ENCODE assay signal across 8 cellular contexts in genomic region chr6:36442671-36443497, GRCh38. TPM values are rescaled to one million over a fixed set of nuclear protein-coding genes. Genes with fewer than 3 reads are reported as not detected.
DNase-seq lines count a peak whose midpoint lies in the region; ATAC-seq and TF ChIP-seq lines count a peak whose summit lies in the region.

Gene KCTD20, plus strand, starts transcription at chr6:36443000. Its CDS starts 27,098 bp downstream, at chr6:36470098.
Gene PXT1, minus strand, starts transcription at chr6:36442854. Its CDS starts 16,772 bp downstream, at chr6:36426082.

- H2AFZ ChIP-seq in GM23248, result peak within 1 kb of the TSS; percentile 87
- H2AFZ ChIP-seq in Karpas-422 (ENCODE audit: low read length), result peak within 1 kb of the TSS; percentile 77

- CTCF ChIA-PET in RWPE1 (lab: Yijun Ruan, JAX), result no interaction called here

- H3K9ac ChIP-seq in GM23248 (peak within 1 kb of the TSS; percentile 91), Karpas-422 (ENCODE audit: low read length) (peak within 1 kb of the TSS; percentile 94)

- POLR2A ChIA-PET in RWPE1 (lab: Yijun Ruan, JAX; ENCODE audit: low non-redundant PET), result interaction anchor here (1.1 kb wide), 1 partner anchor 19 kb away, joined by 3 read pairs; no protein-coding TSS in a partner anchor

- no peaks in the 10 kb centered on the region for H3K9me3 Mint-ChIP-seq in activated T-helper 2 cell treated with anti-CD3 and anti-CD28 coated beads, Interferon-gamma antibody, Interleukin-2, Interleukin-4, amounts not matched to agents 10 μg/mL and 5 μg/mL and 100 μg/mL, durations not matched to agents 14 hours and 24 hours and 36 hours
- no peaks in the 10 kb centered on the region for H3K9me3 Mint-ChIP-seq in natural killer cell treated with Interleukin-12 subunit alpha and Interleukin-12 subunit beta and Interleukin-15 and Interleukin-18, amount 100 ng/mL, for 72 hours

- H3K79me2 ChIP-seq in GM23248 (ENCODE audit: insufficient read depth) (peaks cover 50% of the 10 kb centered on the region), Karpas-422 (ENCODE audit: low read length) (peaks cover 57% of the 10 kb centered on the region)

- H3K4me3 ChIP-seq in GM23248, result peak within 1 kb of the TSS; percentile 87
- peak within 1 kb of the TSS; percentile 81 for H3K4me3 ChIP-seq in Karpas-422 (ENCODE audit: low read length)

- 1% methylated on average over 86 to 93 of the region's 93 CpGs for WGBS in GM23248 (ENCODE audit: low coverage in 1 of 2, low lambda C conversion rate in 2 of 2, missing lambda C conversion rate in 2 of 2), 2 experiments

- peak within 1 kb of the TSS; percentile 93 for H3K4me3 Mint-ChIP-seq in activated T-helper 2 cell treated with anti-CD3 and anti-CD28 coated beads, Interferon-gamma antibody, Interleukin-2, Interleukin-4, amounts not matched to agents 10 μg/mL and 5 μg/mL and 100 μg/mL, durations not matched to agents 14 hours and 24 hours and 36 hours (ENCODE audit: low read depth)
- H3K4me3 Mint-ChIP-seq in natural killer cell treated with Interleukin-12 subunit alpha and Interleukin-12 subunit beta and Interleukin-15 and Interleukin-18, amount 100 ng/mL, for 72 hours, result peak within 1 kb of the TSS; percentile 91

- intact Hi-C loops in activated T-helper 2 cell treated with anti-CD3 and anti-CD28 coated beads, Interferon-gamma antibody, Interleukin-2, Interleukin-4, amounts not matched to agents 10 μg/mL and 5 μg/mL and 100 μg/mL, durations not matched to agents 14 hours and 24 hours and 36 hours (cut with micrococcal nuclease), result loop anchor here (2.0 to 5.0 kb wide), 3 partner anchors 104 to 314 kb away; partner anchors contain the start of gene STK38

- H3K9me2 ChIP-seq in GM23248 (ENCODE audit: insufficient read depth), result no peaks in the 10 kb centered on the region
- no peaks in the 10 kb centered on the region for H3K9me2 ChIP-seq in Karpas-422 (replicated peaks; ENCODE audit: insufficient read depth, low read length)

- H3K27ac Mint-ChIP-seq in activated T-helper 2 cell treated with anti-CD3 and anti-CD28 coated beads, Interferon-gamma antibody, Interleukin-2, Interleukin-4, amounts not matched to agents 10 μg/mL and 5 μg/mL and 100 μg/mL, durations not matched to agents 14 hours and 24 hours and 36 hours, result peak within 1 kb of the TSS; percentile 97
- H3K27ac Mint-ChIP-seq in natural killer cell treated with Interleukin-12 subunit alpha and Interleukin-12 subunit beta and Interleukin-15 and Interleukin-18, amount 100 ng/mL, for 72 hours, result peak within 1 kb of the TSS; percentile 90 to 96

- H3K9me3 ChIP-seq in GM23248 (ENCODE audit: low read depth) (no peaks in the 10 kb centered on the region), Karpas-422 (ENCODE audit: low read length) (no peaks in the 10 kb centered on the region)

- ATAC-seq in natural killer cell treated with Interleukin-12 subunit alpha and Interleukin-12 subunit beta and Interleukin-15 and Interleukin-18, amount 100 ng/mL, for 72 hours, result peak; percentile 95

- TF ChIP-seq CTCF in RWPE1 (conservative IDR thresholded peaks at IDR 0.05; ENCODE audit: low read depth), result no peak

- H3K27ac ChIP-seq in GM23248, result peak within 1 kb of the TSS; percentile 92
- H3K27ac ChIP-seq in Karpas-422 (ENCODE audit: low read length), result peak within 1 kb of the TSS; percentile 81
- peak within 1 kb of the TSS; percentile 94 for H3K27ac ChIP-seq in RWPE1

- H4K20me1 ChIP-seq in GM23248 (ENCODE audit: insufficient read depth), result no peaks in the 10 kb centered on the region
- H4K20me1 ChIP-seq in Karpas-422 (ENCODE audit: insufficient read depth, low read depth, low read length), result no peaks in the 10 kb centered on the region

- H3K27me3 ChIP-seq in GM23248 (replicated peaks; ENCODE audit: insufficient read depth), result no peaks in the 10 kb centered on the region
- H3K27me3 ChIP-seq in Karpas-422 (ENCODE audit: low read length), result no peaks in the 10 kb centered on the region

- H3K27me3 Mint-ChIP-seq in activated T-helper 2 cell treated with anti-CD3 and anti-CD28 coated beads, Interferon-gamma antibody, Interleukin-2, Interleukin-4, amounts not matched to agents 10 μg/mL and 5 μg/mL and 100 μg/mL, durations not matched to agents 14 hours and 24 hours and 36 hours (ENCODE audit: low read depth), result no peaks in the 10 kb centered on the region
- H3K27me3 Mint-ChIP-seq in natural killer cell treated with Interleukin-12 subunit alpha and Interleukin-12 subunit beta and Interleukin-15 and Interleukin-18, amount 100 ng/mL, for 72 hours, result no peaks in the 10 kb centered on the region

- peaks cover 30% of the 10 kb centered on the region for H3K4me1 Mint-ChIP-seq in activated T-helper 2 cell treated with anti-CD3 and anti-CD28 coated beads, Interferon-gamma antibody, Interleukin-2, Interleukin-4, amounts not matched to agents 10 μg/mL and 5 μg/mL and 100 μg/mL, durations not matched to agents 14 hours and 24 hours and 36 hours (ENCODE audit: low read depth)
- H3K4me1 Mint-ChIP-seq in natural killer cell treated with Interleukin-12 subunit alpha and Interleukin-12 subunit beta and Interleukin-15 and Interleukin-18, amount 100 ng/mL, for 72 hours (ENCODE audit: low read depth in 2 of 2), result peaks cover 29 to 36% of the 10 kb centered on the region in 2 donors

- DNase-seq in Daoy (ENCODE audit: low read depth), result peak; percentile 95
- DNase-seq in GM23248, result peak; percentile 95
- peak; percentile 96 for DNase-seq in Karpas-422
- DNase-seq in RWPE1 (ENCODE audit: low spot score), result peak; percentile 79
- DNase-seq in activated T-helper 2 cell treated with anti-CD3 and anti-CD28 coated beads, Interferon-gamma antibody, Interleukin-2, Interleukin-4, amounts not matched to agents 10 μg/mL and 5 μg/mL and 100 μg/mL, durations not matched to agents 14 hours and 24 hours and 36 hours (ENCODE audit: low spot score), result peak; percentile 84
- DNase-seq in fibroblast of peridontal ligament (ENCODE audit: extremely low read depth), result peak; percentile 79
- DNase-seq in natural killer cell treated with Interleukin-12 subunit alpha and Interleukin-12 subunit beta and Interleukin-15 and Interleukin-18, amount 100 ng/mL, for 72 hours (ENCODE audit: low spot score), result peak; percentile 93
- DNase-seq in stimulated activated naive CD4-positive, alpha-beta T cell (lab: John Stamatoyannopoulos, UW), result peak; percentile 66 to 82 (median 76)

- 0 out of 2 replicates have a peak, but pooled peaks cover 9% of the 10 kb centered on the region for H3K36me3 ChIP-seq in GM23248 (ENCODE audit: low read depth)
- H3K36me3 ChIP-seq in Karpas-422 (ENCODE audit: insufficient read depth, low read length), result peaks cover 23% of the 10 kb centered on the region

- H3K4me2 ChIP-seq in GM23248 (ENCODE audit: unreplicated experiment), result peak within 1 kb of the TSS; percentile 98
- H3K4me2 ChIP-seq in Karpas-422 (ENCODE audit: low read depth, low read length, poor library complexity, severe bottlenecking), result peak within 1 kb of the TSS; percentile 82

- peaks cover 38% of the 10 kb centered on the region for H3F3A ChIP-seq in GM23248 (ENCODE audit: insufficient read depth)

- peaks cover 23% of the 10 kb centered on the region for H3K36me3 Mint-ChIP-seq in activated T-helper 2 cell treated with anti-CD3 and anti-CD28 coated beads, Interferon-gamma antibody, Interleukin-2, Interleukin-4, amounts not matched to agents 10 μg/mL and 5 μg/mL and 100 μg/mL, durations not matched to agents 14 hours and 24 hours and 36 hours (ENCODE audit: low read depth)
- H3K36me3 Mint-ChIP-seq in natural killer cell treated with Interleukin-12 subunit alpha and Interleukin-12 subunit beta and Interleukin-15 and Interleukin-18, amount 100 ng/mL, for 72 hours, result no peaks in the 10 kb centered on the region

- H3K4me1 ChIP-seq in GM23248 (ENCODE audit: insufficient read depth), result peaks cover 37% of the 10 kb centered on the region
- H3K4me1 ChIP-seq in Karpas-422 (ENCODE audit: low read length), result peaks cover 28% of the 10 kb centered on the region

- in situ Hi-C loops in GM23248 (cut with MboI), result no loop called here

RNA-seq across cellular contexts. Expression of gene KCTD20, which starts in this region (rescaled TPM):
- 93.1 and 107 TPM in 2 replicates for total RNA-seq in Daoy (2014; rRNA removed; shearing (Covaris generic))
- 103 and 120 TPM in 2 replicates for total RNA-seq in GM23248 (2014; rRNA removed; shearing (Covaris generic))
- polyA plus RNA-seq in GM23248 (2016; fragmentation: Nextera tagmentation; extraction: Ambion mirVana), result 52.3 and 52.7 TPM in 2 replicates
- 71.4 and 94.5 TPM in 2 replicates for total RNA-seq in Karpas-422 (2014; rRNA removed; shearing (Covaris generic); ENCODE audit: low replicate concordance)
- 51.1 and 54.8 TPM in 2 replicates for total RNA-seq in activated T-helper 2 cell treated with anti-CD3 and anti-CD28 coated beads, Interferon-gamma antibody, Interleukin-2, Interleukin-4, amounts not matched to agents 10 μg/mL and 5 μg/mL and 100 μg/mL, durations not matched to agents 14 hours and 24 hours and 36 hours
- 10 to 100 TPM; 61.4 to 62.4 TPM for total RNA-seq in natural killer cell treated with Interleukin-12 subunit alpha and Interleukin-12 subunit beta and Interleukin-15 and Interleukin-18, amount 100 ng/mL, for 72 hours

RNA-seq across cellular contexts. Expression of gene PXT1, which starts in this region (rescaled TPM):
- total RNA-seq in Daoy (2014; rRNA removed; shearing (Covaris generic)), result 0.03 TPM in 1 of 2 replicates, not detected in the other
- total RNA-seq in GM23248 (2014; rRNA removed; shearing (Covaris generic)), result not detected in 2 replicates
- not detected in 2 replicates for polyA plus RNA-seq in GM23248 (2016; fragmentation: Nextera tagmentation; extraction: Ambion mirVana)
- total RNA-seq in Karpas-422 (2014; rRNA removed; shearing (Covaris generic); ENCODE audit: low replicate concordance), result not detected in 2 replicates
- 0.14 and 0.27 TPM in 2 replicates for total RNA-seq in activated T-helper 2 cell treated with anti-CD3 and anti-CD28 coated beads, Interferon-gamma antibody, Interleukin-2, Interleukin-4, amounts not matched to agents 10 μg/mL and 5 μg/mL and 100 μg/mL, durations not matched to agents 14 hours and 24 hours and 36 hours
- under 1 TPM; 0.20 to 0.31 TPM for total RNA-seq in natural killer cell treated with Interleukin-12 subunit alpha and Interleukin-12 subunit beta and Interleukin-15 and Interleukin-18, amount 100 ng/mL, for 72 hours

Comparison
In these comparisons a context has a peak if more than half of its experiments do, and no peak if none do; other contexts are left out.
1. Peak in every context shown above with its lines: DNase-seq, ATAC-seq, H3K4me3 ChIP-seq and H3K27ac ChIP-seq.